22 cellular contexts compared by ENCODE assay signal in the genomic region with DNA sequence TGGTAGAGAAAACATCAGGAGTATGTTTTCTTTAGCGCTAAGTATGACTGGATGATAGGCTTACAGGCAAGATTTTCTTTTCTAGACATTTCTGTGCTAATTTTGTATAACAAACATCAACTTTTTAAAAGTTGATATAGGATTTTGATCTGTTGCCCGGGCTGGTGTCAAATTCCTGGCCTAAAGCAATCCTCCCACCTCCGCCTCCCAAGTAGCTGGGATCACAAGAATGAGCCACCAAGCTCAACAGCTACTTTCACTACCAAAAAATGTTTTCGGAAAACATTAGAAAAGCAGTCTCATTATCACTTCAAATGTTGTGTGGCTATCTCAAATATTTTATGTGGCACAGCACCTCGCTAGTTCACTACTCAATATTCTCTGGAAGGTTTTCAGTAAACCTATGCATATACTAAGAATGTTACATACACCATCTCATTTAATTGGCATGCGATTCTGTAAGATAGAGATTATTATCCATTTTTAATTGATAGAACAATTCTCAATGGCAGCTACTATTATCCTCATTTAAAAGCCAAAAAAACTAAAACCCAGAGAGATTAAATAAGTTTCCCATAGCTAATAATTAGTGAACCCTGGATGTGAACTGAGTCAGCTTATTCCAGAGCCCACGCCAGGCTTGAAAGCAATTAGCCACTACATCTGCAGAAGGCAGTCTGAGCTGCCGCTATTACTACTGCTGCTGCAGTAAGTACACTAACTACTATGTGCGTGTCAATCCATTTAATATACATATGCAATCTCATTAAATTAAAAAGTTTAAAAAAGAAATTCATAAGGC. TPM values are rescaled to one million over a fixed set of nuclear protein-coding genes. Genes with fewer than 3 reads are reported as not detected.
DNase-seq lines count a peak whose midpoint lies in the region; ATAC-seq and TF ChIP-seq lines count a peak whose summit lies in the region.
"Had no signal": no experiment of that assay in that cellular context is flagged by ENCODE, and none has a peak within 500 bp of the region (broad histone marks: within the 10 kb centered on the region; RNA-seq: fewer than 3 reads in every experiment).

No MANE protein-coding gene starts in this region.

- no peaks in the 10 kb centered on the region for H3K27me3 Mint-ChIP-seq in central memory CD8-positive, alpha-beta T cell
- H3K27me3 Mint-ChIP-seq in mesothelial cell of epicardium (ENCODE audit: low read depth): no peaks in the 10 kb centered on the region
- no peaks in the 10 kb centered on the region for H3K27me3 Mint-ChIP-seq in effector memory CD8-positive, alpha-beta T cell
- H3K27me3 Mint-ChIP-seq: activated CD4-positive, alpha-beta memory T cell treated with anti-CD3 and anti-CD28 coated beads for 36 hours; IgD-negative memory B cell; memory B cell had no signal

- no peak overlapping the region for H3K4me3 Mint-ChIP-seq in central memory CD8-positive, alpha-beta T cell
- no peak overlapping the region for H3K4me3 Mint-ChIP-seq in mesothelial cell of epicardium
- H3K4me3 Mint-ChIP-seq in effector memory CD8-positive, alpha-beta T cell: no peak overlapping the region
- H3K4me3 Mint-ChIP-seq: activated CD4-positive, alpha-beta memory T cell treated with anti-CD3 and anti-CD28 coated beads for 36 hours; IgD-negative memory B cell; memory B cell had no signal

- TF ChIP-seq CTCF in mesothelial cell of epicardium (IDR thresholded peaks at IDR 0.05; ENCODE audit: unreplicated experiment): no peak

- no peaks in the 10 kb centered on the region for H3K9me3 Mint-ChIP-seq in central memory CD8-positive, alpha-beta T cell
- peaks cover 2% of the 10 kb centered on the region for H3K9me3 Mint-ChIP-seq in mesothelial cell of epicardium
- no peaks in the 10 kb centered on the region for H3K9me3 Mint-ChIP-seq in effector memory CD8-positive, alpha-beta T cell

- peak overlapping the region; percentile 55 for H3K27ac Mint-ChIP-seq in central memory CD8-positive, alpha-beta T cell (ENCODE audit: low read depth)
- peak overlapping the region; percentile 83 for H3K27ac Mint-ChIP-seq in mesothelial cell of epicardium
- peak overlapping the region in 1 of 2 donors; percentile 69 for H3K27ac Mint-ChIP-seq in effector memory CD8-positive, alpha-beta T cell
- H3K27ac Mint-ChIP-seq: activated CD4-positive, alpha-beta memory T cell treated with anti-CD3 and anti-CD28 coated beads for 36 hours had no signal

- no peak for ATAC-seq in central memory CD8-positive, alpha-beta T cell (replicated peaks; ENCODE audit: extremely low read depth, poor library complexity, severe bottlenecking)
- ATAC-seq in GM18519 (IDR thresholded peaks at IDR 0.05; ENCODE audit: low FRiP score, unreplicated experiment) (no peak), GM19351 (IDR thresholded peaks at IDR 0.05; ENCODE audit: unreplicated experiment) (no peak)
- ATAC-seq in effector memory CD8-positive, alpha-beta T cell (replicated peaks): no peak
- ATAC-seq: gastrocnemius medialis, left cardiac atrium had no signal

- DNase-seq in DMS 273 (lab: John Stamatoyannopoulos, UW; ENCODE audit: unreplicated experiment) (peak; percentile 54), NCI-H226 (peak; percentile 24), mesothelial cell of epicardium (ENCODE audit: low spot score in 2 of 2, unreplicated experiment in 2 of 2) (no peak), NCI-H146 treated with DMSO at 0.1 percent for 48 hours (lab: John Stamatoyannopoulos, UW; ENCODE audit: unreplicated experiment) (no peak)
- no peak for DNase-seq in central memory CD8-positive, alpha-beta T cell (ENCODE audit: low spot score in 2 of 2)
- no peak for DNase-seq in effector memory CD8-positive, alpha-beta T cell
- DNase-seq: activated CD4-positive, alpha-beta memory T cell treated with anti-CD3 and anti-CD28 coated beads for 36 hours; activated CD4-positive, CD25-positive, alpha-beta regulatory T cell; activated effector memory CD4-positive, alpha-beta T cell treated with anti-CD3 and anti-CD28 coated beads, Interleukin-2, amount 50 U/mL, for 16 hours; BE2C; caudate nucleus; DMS79 treated with DMSO at 0.1 percent for 48 hours; gastrocnemius medialis; left cardiac atrium; NCI-H1105 treated with DMSO at 0.1 percent for 48 hours; NCI-H2107; NCI-H524 treated with DMSO at 0.1 percent for 48 hours; pancreas had no signal

- H3K36me3 Mint-ChIP-seq in central memory CD8-positive, alpha-beta T cell (ENCODE audit: insufficient read depth): peaks cover 9% of the 10 kb centered on the region
- H3K36me3 Mint-ChIP-seq in mesothelial cell of epicardium: peaks cover 11% of the 10 kb centered on the region
- peaks cover 29% of the 10 kb centered on the region for H3K36me3 Mint-ChIP-seq in effector memory CD8-positive, alpha-beta T cell (ENCODE audit: insufficient read depth)

- H3K4me1 Mint-ChIP-seq in central memory CD8-positive, alpha-beta T cell: peaks cover 36% of the 10 kb centered on the region
- peaks cover 31% of the 10 kb centered on the region for H3K4me1 Mint-ChIP-seq in mesothelial cell of epicardium
- H3K4me1 Mint-ChIP-seq in effector memory CD8-positive, alpha-beta T cell (ENCODE audit: low read depth in 2 of 2): peaks cover 17 to 34% of the 10 kb centered on the region in 2 donors

RNA-seq across cellular contexts. Expression of a gene that starts 41.7 kb away (rescaled TPM):
- 141 to 151 TPM (median 148 TPM) in 3 replicates for total RNA-seq in mesothelial cell of epicardium

Comparison
In these comparisons a context has a peak if more than half of its experiments do, and no peak if none do; other contexts are left out.
1. DNase-seq: peak in DMS 273 (single experiment) and NCI-H226 (single experiment); none in central memory CD8-positive, alpha-beta T cell (0 of 2), mesothelial cell of epicardium (0 of 2), effector memory CD8-positive, alpha-beta T cell (0 of 3) and NCI-H146 treated with DMSO at 0.1 percent for 48 hours (single experiment).